1 cellular context compared by ENCODE assay signal in the genomic region with DNA sequence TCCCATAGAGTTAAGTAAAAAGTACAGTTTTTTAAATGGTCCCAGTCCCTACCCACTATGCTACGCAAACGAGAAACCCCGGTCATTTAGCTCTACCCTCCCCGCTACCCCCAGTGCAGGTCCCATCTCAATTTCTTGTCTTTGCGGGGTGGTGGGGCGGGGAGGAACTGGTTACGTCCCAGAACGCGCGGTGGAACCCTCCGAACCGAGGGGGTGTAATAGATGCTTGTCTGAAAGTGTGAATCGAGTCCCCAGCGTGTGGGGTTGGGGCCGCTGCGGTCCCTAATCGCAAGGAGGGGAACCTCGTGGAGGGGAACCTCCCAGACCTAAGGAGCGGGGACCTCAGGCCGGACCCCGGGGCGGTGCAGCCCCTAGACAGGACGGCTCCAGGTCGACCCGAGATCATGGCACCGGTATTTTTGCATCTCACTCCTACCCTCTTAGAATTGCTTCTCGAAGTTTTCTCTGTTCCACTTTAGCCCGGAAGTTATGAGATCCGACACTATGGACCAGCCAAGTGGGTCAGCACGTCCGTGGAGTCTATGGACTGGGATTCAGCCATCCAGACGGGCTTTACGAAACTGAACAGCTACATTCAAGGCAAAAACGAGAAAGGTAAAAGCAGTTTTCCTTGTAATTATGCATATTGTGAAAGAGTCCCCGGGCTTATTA.
TF ChIP-seq lines count a peak whose summit lies in the region.

No MANE protein-coding gene starts in this region.

TF ChIP-seq in IMR-90, 13 proteins besides CTCF, POLR2A, EP300 and RAD21:
- peak; percentile 9; the same call in 1 of the 2 replicates for TF ChIP-seq MXI1 (IDR thresholded peaks at IDR 0.05; ENCODE audit: borderline replicate concordance, low read depth, low read length)
- TF ChIP-seq CEBPB (IDR thresholded peaks at IDR 0.05; ENCODE audit: low read depth, low read length) = no peak
